ENCODE assay signal across 1 cellular context in genomic region chr13:64274481-64275217, GRCh38.
TF ChIP-seq lines count a peak whose summit lies in the region.

No MANE protein-coding gene starts in this region.

TF ChIP-seq in IMR-90, 13 proteins besides CTCF, POLR2A, EP300 and RAD21:
- TF ChIP-seq CEBPB (IDR thresholded peaks at IDR 0.05; ENCODE audit: low read depth, low read length) (no peak), FOS (IDR thresholded peaks at IDR 0.05; ENCODE audit: low read depth, low read length) (no peak), USF2 (IDR thresholded peaks at IDR 0.05; ENCODE audit: low read depth, low read length) (no peak), NFE2L2 (IDR thresholded peaks at IDR 0.05; ENCODE audit: low read depth, low read length) (no peak), BHLHE40 (IDR thresholded peaks at IDR 0.05; ENCODE audit: low read depth, low read length) (no peak), MAFK (IDR thresholded peaks at IDR 0.05; ENCODE audit: low read depth, low read length) (no peak), CHD1 (IDR thresholded peaks at IDR 0.05; ENCODE audit: low read depth, low read length) (no peak), MXI1 (IDR thresholded peaks at IDR 0.05; ENCODE audit: borderline replicate concordance, low read depth, low read length) (no peak), RFX5 (IDR thresholded peaks at IDR 0.05; ENCODE audit: low read depth, low read length) (no peak)
